ENCODE assay signal across 9 cellular contexts in genomic region chr2:222572264-222572721, GRCh38.
A peak's percentile ranks its signal among the peaks of the same experiment; 100 is the strongest.
DNase-seq lines count a peak whose midpoint lies in the region; ATAC-seq and TF ChIP-seq lines count a peak whose summit lies in the region.
"Had no signal": no experiment of that assay in that cellular context is flagged by ENCODE, and none has a peak within 500 bp of the region (broad histone marks: within the 10 kb centered on the region; RNA-seq: fewer than 3 reads in every experiment).

No MANE protein-coding gene starts in this region.

- H3K27ac Mint-ChIP-seq in activated T-helper 17 cell treated with anti-CD3 and anti-CD28 coated beads, Interleukin-2, amount 50 U/mL, for 72 hours = peak overlapping the region; percentile 27
- peak overlapping the region; percentile 58 for H3K27ac Mint-ChIP-seq in stimulated activated effector memory CD8-positive, alpha-beta T cell treated with anti-CD3 and anti-CD28 coated beads, Interleukin-12 subunit alpha, Interleukin-12 subunit beta, amount 100 ng/mL, for 72 hours

- no peaks in the 10 kb centered on the region for H3K27me3 Mint-ChIP-seq in activated T-helper 17 cell treated with anti-CD3 and anti-CD28 coated beads, Interleukin-2, amount 50 U/mL, for 72 hours

- ATAC-seq in activated T-helper 17 cell treated with anti-CD3 and anti-CD28 coated beads, Interleukin-2, amount 50 U/mL, for 72 hours (replicated peaks) = no peak
- ATAC-seq in stimulated activated effector memory CD8-positive, alpha-beta T cell treated with anti-CD3 and anti-CD28 coated beads, Interleukin-12 subunit alpha, Interleukin-12 subunit beta, amount 100 ng/mL, for 72 hours = no peak
- no peak for ATAC-seq in HG02610 (IDR thresholded peaks at IDR 0.05; ENCODE audit: unreplicated experiment)

- peaks cover 43% of the 10 kb centered on the region for H3K4me1 ChIP-seq in left ventricle myocardium inferior

- in situ Hi-C loops in KBM-7 (cut with MboI; ENCODE audit: low pct_unique_long_range_greater_than_20kb, low sequenced_read_pairs) = loop anchor here (25.0 kb wide), 1 partner anchor 260 kb away; a partner anchor contains a TSS

- H3K4me3 ChIP-seq in left ventricle myocardium inferior = no peak overlapping the region

- intact Hi-C loops in left ventricle myocardium inferior (cut with micrococcal nuclease) = no loop called here

- H3K27me3 ChIP-seq in left ventricle myocardium inferior (ENCODE audit: low read depth) = no peaks in the 10 kb centered on the region

- H3K4me1 Mint-ChIP-seq in activated T-helper 17 cell treated with anti-CD3 and anti-CD28 coated beads, Interleukin-2, amount 50 U/mL, for 72 hours = peaks cover 5% of the 10 kb centered on the region
- H3K4me1 Mint-ChIP-seq in stimulated activated effector memory CD8-positive, alpha-beta T cell treated with anti-CD3 and anti-CD28 coated beads, Interleukin-12 subunit alpha, Interleukin-12 subunit beta, amount 100 ng/mL, for 72 hours = no peaks in the 10 kb centered on the region

- H3K36me3 Mint-ChIP-seq in activated T-helper 17 cell treated with anti-CD3 and anti-CD28 coated beads, Interleukin-2, amount 50 U/mL, for 72 hours (ENCODE audit: low read depth) = peaks cover 88% of the 10 kb centered on the region
- peaks cover 80% of the 10 kb centered on the region for H3K36me3 Mint-ChIP-seq in stimulated activated effector memory CD8-positive, alpha-beta T cell treated with anti-CD3 and anti-CD28 coated beads, Interleukin-12 subunit alpha, Interleukin-12 subunit beta, amount 100 ng/mL, for 72 hours

- H3K27ac ChIP-seq in left ventricle myocardium inferior (replicated peaks) = peak overlapping the region; percentile 81

- H3K4me3 Mint-ChIP-seq in activated T-helper 17 cell treated with anti-CD3 and anti-CD28 coated beads, Interleukin-2, amount 50 U/mL, for 72 hours = no peak overlapping the region
- H3K4me3 Mint-ChIP-seq in stimulated activated effector memory CD8-positive, alpha-beta T cell treated with anti-CD3 and anti-CD28 coated beads, Interleukin-12 subunit alpha, Interleukin-12 subunit beta, amount 100 ng/mL, for 72 hours = no peak overlapping the region

- H3K9me3 Mint-ChIP-seq in activated T-helper 17 cell treated with anti-CD3 and anti-CD28 coated beads, Interleukin-2, amount 50 U/mL, for 72 hours = no peaks in the 10 kb centered on the region
- no peaks in the 10 kb centered on the region for H3K9me3 Mint-ChIP-seq in stimulated activated effector memory CD8-positive, alpha-beta T cell treated with anti-CD3 and anti-CD28 coated beads, Interleukin-12 subunit alpha, Interleukin-12 subunit beta, amount 100 ng/mL, for 72 hours

- DNase-seq in SIG-M5 treated with dmso at 0.1 percent for 504 hours (lab: John Stamatoyannopoulos, UW; ENCODE audit: unreplicated experiment) (peak; percentile 26), SIG-M5 (lab: John Stamatoyannopoulos, UW) (no peak), left ventricle myocardium inferior (no peak), KBM-7 (no peak)
- DNase-seq in stimulated activated effector memory CD8-positive, alpha-beta T cell treated with anti-CD3 and anti-CD28 coated beads, Interleukin-12 subunit alpha, Interleukin-12 subunit beta, amount 100 ng/mL, for 72 hours (ENCODE audit: low spot score in 2 of 2) = no peak
- no peak for DNase-seq in activated CD4-positive, alpha-beta T cell treated with anti-CD3 and anti-CD28 coated beads, Interleukin-2, amount 50 U/mL, for 4 hours
- DNase-seq: activated CD4-positive, alpha-beta T cell treated with anti-CD3 and anti-CD28 coated beads for 4 hours had no signal

- H3K9me3 ChIP-seq in left ventricle myocardium inferior (replicated peaks) = no peaks in the 10 kb centered on the region

- peaks cover 15% of the 10 kb centered on the region for H3K36me3 ChIP-seq in left ventricle myocardium inferior

- TF ChIP-seq CTCF in left ventricle myocardium inferior (IDR thresholded peaks at IDR 0.05; ENCODE audit: borderline replicate concordance) = no peak
